1 cellular context compared by ENCODE assay signal in genomic region chr11:35605691-35606090, GRCh38.
TF ChIP-seq lines count a peak whose summit lies in the region.

No MANE protein-coding gene starts in this region.

TF ChIP-seq in IMR-90, 13 proteins besides CTCF, POLR2A, EP300 and RAD21 (continued from another document):
- no peak for TF ChIP-seq ELK1 (IDR thresholded peaks at IDR 0.05; ENCODE audit: borderline replicate concordance, low read depth, low read length)
